In genomic region chr10:32377458-32378370, GRCh38 we compare ENCODE assay signal across 1 cellular context.
TF ChIP-seq lines count a peak whose summit lies in the region.

No MANE protein-coding gene starts in this region.

TF ChIP-seq in HEK293, 187 proteins besides CTCF, POLR2A, EP300 and RAD21 (continued from another document and continues in another):
- TF ChIP-seq ZNF571 (tag by site-specific recombination; IDR thresholded peaks at IDR 0.05) = no peak
- TF ChIP-seq REST (tag by site-specific recombination; IDR thresholded peaks at IDR 0.05) = no peak
- TF ChIP-seq ZNF350 (tag by site-specific recombination; IDR thresholded peaks at IDR 0.05) = no peak
- no peak for TF ChIP-seq ZNF23 (tag by site-specific recombination; IDR thresholded peaks at IDR 0.05; ENCODE audit: borderline replicate concordance)
- no peak for TF ChIP-seq ZNF654 (tag by site-specific recombination; IDR thresholded peaks at IDR 0.05; ENCODE audit: low read depth)
- TF ChIP-seq ZNF558 (tag by site-specific recombination; IDR thresholded peaks at IDR 0.05) = no peak
- TF ChIP-seq SALL2 (tag by site-specific recombination; IDR thresholded peaks at IDR 0.05; ENCODE audit: borderline replicate concordance) = no peak
- no peak for TF ChIP-seq SP2 (tag by site-specific recombination; IDR thresholded peaks at IDR 0.05)
- TF ChIP-seq ZNF664 (tag by site-specific recombination; IDR thresholded peaks at IDR 0.05) = no peak
- TF ChIP-seq PRDM4 (tag by site-specific recombination; IDR thresholded peaks at IDR 0.05) = peak; percentile 56; the same call in 1 of the 2 replicates
- no peak for TF ChIP-seq ZBTB7A (tag by site-specific recombination; IDR thresholded peaks at IDR 0.05; ENCODE audit: low read depth)
- TF ChIP-seq ZNF324 (tag by site-specific recombination; IDR thresholded peaks at IDR 0.05) = no peak
- TF ChIP-seq ZNF596 (tag by site-specific recombination; IDR thresholded peaks at IDR 0.05) = no peak
- no peak for TF ChIP-seq PRDM2 (tag by site-specific recombination; IDR thresholded peaks at IDR 0.05; ENCODE audit: borderline replicate concordance)
- TF ChIP-seq ZNF366 (tag by site-specific recombination; conservative IDR thresholded peaks at IDR 0.05) = peak; percentile 76
- no peak for TF ChIP-seq BCL6B (tag by site-specific recombination; IDR thresholded peaks at IDR 0.05)
- TF ChIP-seq ZNF660 (tag by site-specific recombination; IDR thresholded peaks at IDR 0.05) = 0 out of 2 replicates have a peak, but pooled peaks have one; percentile 14
- no peak for TF ChIP-seq REPIN1 (tag by site-specific recombination; IDR thresholded peaks at IDR 0.05; ENCODE audit: low read depth)
- 0 out of 2 replicates have a peak, but pooled peaks have one; percentile 25 for TF ChIP-seq PRDM10 (tag by site-specific recombination; IDR thresholded peaks at IDR 0.05)
- TF ChIP-seq ZNF560 (tag by site-specific recombination; IDR thresholded peaks at IDR 0.05; ENCODE audit: borderline replicate concordance) = no peak
- no peak for TF ChIP-seq ZNF610 (tag by site-specific recombination; IDR thresholded peaks at IDR 0.05; ENCODE audit: borderline replicate concordance)
- no peak for TF ChIP-seq ZNF529 (tag by site-specific recombination; IDR thresholded peaks at IDR 0.05; ENCODE audit: insufficient replicate concordance)
- TF ChIP-seq GLIS2 (tag by site-specific recombination; IDR thresholded peaks at IDR 0.05) = no peak
- no peak for TF ChIP-seq ZNF514 (tag by site-specific recombination; IDR thresholded peaks at IDR 0.05)
- no peak for TF ChIP-seq ZNF132 (tag by site-specific recombination; IDR thresholded peaks at IDR 0.05; ENCODE audit: borderline replicate concordance)
- no peak for TF ChIP-seq SCRT2 (tag by site-specific recombination; IDR thresholded peaks at IDR 0.05)
- no peak for TF ChIP-seq ZNF146 (tag by site-specific recombination; IDR thresholded peaks at IDR 0.05)
- no peak for TF ChIP-seq ZNF174 (tag by site-specific recombination; IDR thresholded peaks at IDR 0.05)
- TF ChIP-seq OSR2 (tag by site-specific recombination; IDR thresholded peaks at IDR 0.05) = no peak
- TF ChIP-seq TSHZ1 (tag by site-specific recombination; IDR thresholded peaks at IDR 0.05; ENCODE audit: borderline replicate concordance) = no peak
- peak; percentile 90 for TF ChIP-seq PRDM6 (tag by site-specific recombination; IDR thresholded peaks at IDR 0.05)
- no peak for TF ChIP-seq ZNF138 (tag by site-specific recombination; IDR thresholded peaks at IDR 0.05; ENCODE audit: borderline replicate concordance)
- TF ChIP-seq ZNF600 (tag by site-specific recombination; IDR thresholded peaks at IDR 0.05) = peak; percentile 85
- no peak for TF ChIP-seq SCRT1 (tag by site-specific recombination; IDR thresholded peaks at IDR 0.05; ENCODE audit: borderline replicate concordance)
